8 cellular contexts compared by ENCODE assay signal in the genomic region with DNA sequence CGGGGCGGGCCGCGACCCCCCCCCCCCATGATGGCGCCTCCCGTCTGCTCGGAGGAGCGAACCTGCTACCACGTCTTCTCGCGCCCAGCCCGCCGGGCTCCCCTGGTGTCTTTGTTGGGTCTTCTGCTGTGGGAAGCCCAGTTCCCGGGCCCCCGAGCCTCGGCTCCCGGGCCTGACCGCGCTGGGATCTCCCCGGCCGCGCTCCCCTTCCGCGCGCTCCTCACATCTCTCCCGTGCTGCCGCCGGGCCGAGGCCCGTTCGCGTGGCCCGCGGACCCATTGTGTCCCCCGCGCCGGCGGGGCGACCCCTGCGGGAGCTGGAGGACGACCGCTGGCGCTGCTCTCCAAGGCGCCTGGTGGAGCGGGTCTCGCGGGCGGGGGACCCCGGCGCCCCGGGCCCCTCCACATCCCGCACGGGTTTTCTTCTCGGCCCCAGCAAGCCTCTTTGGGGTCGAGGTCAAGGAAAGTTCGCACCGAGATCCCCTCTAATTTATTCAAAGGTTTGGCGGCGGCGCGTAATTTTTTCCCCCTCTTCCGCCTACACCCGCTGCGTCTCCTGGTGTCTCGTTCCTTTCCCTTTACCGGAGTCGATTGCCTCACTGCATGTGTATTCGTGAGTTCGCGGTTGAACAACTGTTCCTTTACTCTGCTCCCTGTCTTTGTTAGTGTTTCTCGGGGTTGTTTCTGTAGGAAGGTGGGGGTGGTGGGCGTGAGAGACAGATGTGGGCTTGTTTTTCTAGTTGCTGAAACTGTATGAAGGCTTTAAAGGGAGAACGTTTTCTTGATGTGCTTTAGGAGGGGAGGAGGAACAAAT. TPM values are rescaled to one million over a fixed set of nuclear protein-coding genes. Genes with fewer than 3 reads are reported as not detected.
DNase-seq lines count a peak whose midpoint lies in the region; ATAC-seq and TF ChIP-seq lines count a peak whose summit lies in the region.

No MANE protein-coding gene starts in this region.

- no peak for TF ChIP-seq POLR2A in prostate gland (IDR thresholded peaks at IDR 0.05)

- H3K27me3 ChIP-seq in HUES48 (ENCODE audit: control insufficient read depth, insufficient read depth, low read length): peaks cover 5% of the 10 kb centered on the region; the same call in 1 of the 2 replicates
- no peaks in the 10 kb centered on the region for H3K27me3 ChIP-seq in right cardiac atrium (ENCODE audit: control insufficient read depth, insufficient read depth)
- H3K27me3 ChIP-seq in prostate gland (replicated peaks; ENCODE audit: insufficient read depth): no peaks in the 10 kb centered on the region

- POLR2A ChIA-PET in RWPE1 (lab: Yijun Ruan, JAX; ENCODE audit: low non-redundant PET): no interaction called here

- under 1% methylated on average over 73 of the region's 73 CpGs for WGBS in right cardiac atrium
- under 1% methylated on average over 52 of the region's 73 CpGs for WGBS in prostate gland

- H3K9me3 ChIP-seq in HUES48 (ENCODE audit: control insufficient read depth, insufficient read depth, low read length) (no peaks in the 10 kb centered on the region), right cardiac atrium (ENCODE audit: control insufficient read depth, low read length) (no peaks in the 10 kb centered on the region), prostate gland (no peaks in the 10 kb centered on the region)

- H3K4me1 ChIP-seq in HUES48 (ENCODE audit: control insufficient read depth, insufficient read depth, low read length): peaks cover 21% of the 10 kb centered on the region
- no peaks in the 10 kb centered on the region for H3K4me1 ChIP-seq in right cardiac atrium (ENCODE audit: control insufficient read depth, insufficient read depth, low read length)
- no peaks in the 10 kb centered on the region for H3K4me1 ChIP-seq in prostate gland (replicated peaks)

- CTCF ChIA-PET in RWPE1 (lab: Yijun Ruan, JAX): interaction anchor here (0.9 to 1.1 kb wide), 2 partner anchors 63 to 74 kb away, joined by 3 to 5 read pairs; no protein-coding TSS in a partner anchor

- TF ChIP-seq CTCF in RWPE1 (conservative IDR thresholded peaks at IDR 0.05; ENCODE audit: low read depth) (no peak), prostate gland (IDR thresholded peaks at IDR 0.05) (no peak)

- intact Hi-C loops in right cardiac atrium (cut with DNase I): loop anchor here in 2 of 4 donors (10.0 kb wide), 2 partner anchors 52 to 72 kb away; no protein-coding TSS in a partner anchor
- intact Hi-C loops in prostate gland (cut with DNase I): loop anchor here (5.0 to 10.0 kb wide), 3 partner anchors 62 to 305 kb away; a partner anchor contains a TSS

- H3K4me3 ChIP-seq in HUES48 (ENCODE audit: low read depth, low read length): peak overlapping the region; percentile 91
- peak overlapping the region; percentile 85 for H3K4me3 ChIP-seq in right cardiac atrium (ENCODE audit: low read length)
- peak overlapping the region; percentile 83 to 97 for H3K4me3 ChIP-seq in prostate gland

- ATAC-seq in GM21360 (IDR thresholded peaks at IDR 0.05; ENCODE audit: unreplicated experiment) (peak; percentile 40), right cardiac atrium (peak; percentile 68 to 74)

- H3K9ac ChIP-seq in HUES48 (ENCODE audit: low read depth, low read length): peak overlapping the region; percentile 86

- no peaks in the 10 kb centered on the region for H3K36me3 ChIP-seq in HUES48 (ENCODE audit: control insufficient read depth, insufficient read depth, low read length)
- no peaks in the 10 kb centered on the region for H3K36me3 ChIP-seq in prostate gland

- H3K27ac ChIP-seq in HUES48 (ENCODE audit: low read depth, low read length): peak overlapping the region; percentile 86
- H3K27ac ChIP-seq in RWPE1: peak overlapping the region; percentile 92
- peak overlapping the region; percentile 99 for H3K27ac ChIP-seq in right cardiac atrium (ENCODE audit: low read length)
- H3K27ac ChIP-seq in prostate gland: peak overlapping the region; percentile 96 to 98

- DNase-seq in D341Med (ENCODE audit: low spot score) (peak; percentile 81), RWPE1 (ENCODE audit: low spot score) (peak; percentile 46), amniotic epithelial cell (ENCODE audit: low read depth) (peak; percentile 73), right cardiac atrium (peak; percentile 50 to 81 (median 75)), prostate gland (ENCODE audit: low spot score) (peak; percentile 49), DMS114 treated with DMSO at 0.1 percent for 48 hours (lab: John Stamatoyannopoulos, UW; ENCODE audit: unreplicated experiment) (no peak)

RNA-seq across cellular contexts. Expression of a gene that starts 0.8 kb away (rescaled TPM):
- total RNA-seq in right cardiac atrium (10 to 100 TPM in 1 of 4 donors, 1 to 10 TPM in 3; 8.3 to 12.0 (median 9.5) TPM), prostate gland (10 to 100 TPM; 21.5 to 34.3 TPM)
- 2.8 TPM for polyA plus RNA-seq in right cardiac atrium
